In the genomic region with DNA sequence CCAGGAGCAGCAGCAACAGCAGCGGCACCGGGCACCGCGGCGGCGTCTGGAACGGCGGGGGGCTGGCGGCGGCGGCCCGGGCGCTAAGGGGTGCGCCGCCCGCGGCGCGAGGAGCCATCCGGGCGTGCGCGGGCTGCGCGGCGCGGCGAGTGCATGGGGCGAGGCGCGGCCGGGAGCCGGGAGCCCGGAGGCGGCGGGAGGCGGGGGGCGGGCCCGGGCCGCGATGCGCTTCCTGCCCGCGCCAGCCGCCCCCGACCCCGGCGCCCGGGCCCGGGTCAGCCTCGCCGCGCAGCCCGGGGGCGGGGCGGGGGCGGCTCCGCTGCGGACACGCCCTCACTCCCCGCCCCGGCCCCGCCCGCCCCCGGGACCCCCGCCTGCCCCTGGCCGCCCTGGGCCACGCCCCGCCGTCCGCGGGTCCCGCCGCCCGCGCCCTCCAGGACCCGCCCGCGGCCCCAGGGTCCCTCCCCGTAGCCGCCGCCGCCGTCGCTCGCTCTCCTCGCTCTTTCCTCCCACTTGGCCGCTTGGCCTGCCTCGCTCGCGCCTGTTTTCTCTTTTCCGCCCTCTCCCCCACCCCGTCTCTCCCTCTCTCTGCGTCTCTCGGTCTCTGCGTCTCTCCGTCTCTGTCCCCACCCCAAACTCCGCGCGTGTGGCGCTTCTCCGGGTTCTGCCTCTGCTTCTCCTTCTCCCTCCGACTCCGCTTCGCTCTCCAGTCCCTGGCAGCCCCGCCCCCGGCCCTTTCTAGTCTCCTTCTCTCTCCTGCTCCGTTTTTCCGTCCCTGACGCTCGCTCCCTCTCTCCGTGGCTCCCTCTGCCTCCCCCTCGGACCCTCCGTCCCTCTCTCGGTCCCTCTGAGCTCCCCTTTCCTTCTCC, we compare ENCODE assay signal across 1 cellular context.
TF ChIP-seq lines count a peak whose summit lies in the region.

A gene with protein sequence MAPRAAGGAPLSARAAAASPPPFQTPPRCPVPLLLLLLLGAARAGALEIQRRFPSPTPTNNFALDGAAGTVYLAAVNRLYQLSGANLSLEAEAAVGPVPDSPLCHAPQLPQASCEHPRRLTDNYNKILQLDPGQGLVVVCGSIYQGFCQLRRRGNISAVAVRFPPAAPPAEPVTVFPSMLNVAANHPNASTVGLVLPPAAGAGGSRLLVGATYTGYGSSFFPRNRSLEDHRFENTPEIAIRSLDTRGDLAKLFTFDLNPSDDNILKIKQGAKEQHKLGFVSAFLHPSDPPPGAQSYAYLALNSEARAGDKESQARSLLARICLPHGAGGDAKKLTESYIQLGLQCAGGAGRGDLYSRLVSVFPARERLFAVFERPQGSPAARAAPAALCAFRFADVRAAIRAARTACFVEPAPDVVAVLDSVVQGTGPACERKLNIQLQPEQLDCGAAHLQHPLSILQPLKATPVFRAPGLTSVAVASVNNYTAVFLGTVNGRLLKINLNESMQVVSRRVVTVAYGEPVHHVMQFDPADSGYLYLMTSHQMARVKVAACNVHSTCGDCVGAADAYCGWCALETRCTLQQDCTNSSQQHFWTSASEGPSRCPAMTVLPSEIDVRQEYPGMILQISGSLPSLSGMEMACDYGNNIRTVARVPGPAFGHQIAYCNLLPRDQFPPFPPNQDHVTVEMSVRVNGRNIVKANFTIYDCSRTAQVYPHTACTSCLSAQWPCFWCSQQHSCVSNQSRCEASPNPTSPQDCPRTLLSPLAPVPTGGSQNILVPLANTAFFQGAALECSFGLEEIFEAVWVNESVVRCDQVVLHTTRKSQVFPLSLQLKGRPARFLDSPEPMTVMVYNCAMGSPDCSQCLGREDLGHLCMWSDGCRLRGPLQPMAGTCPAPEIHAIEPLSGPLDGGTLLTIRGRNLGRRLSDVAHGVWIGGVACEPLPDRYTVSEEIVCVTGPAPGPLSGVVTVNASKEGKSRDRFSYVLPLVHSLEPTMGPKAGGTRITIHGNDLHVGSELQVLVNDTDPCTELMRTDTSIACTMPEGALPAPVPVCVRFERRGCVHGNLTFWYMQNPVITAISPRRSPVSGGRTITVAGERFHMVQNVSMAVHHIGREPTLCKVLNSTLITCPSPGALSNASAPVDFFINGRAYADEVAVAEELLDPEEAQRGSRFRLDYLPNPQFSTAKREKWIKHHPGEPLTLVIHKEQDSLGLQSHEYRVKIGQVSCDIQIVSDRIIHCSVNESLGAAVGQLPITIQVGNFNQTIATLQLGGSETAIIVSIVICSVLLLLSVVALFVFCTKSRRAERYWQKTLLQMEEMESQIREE (N-terminal part only) (minus strand): TSS at position 155 of the 869 bp plus-strand sequence. CDS start 37 bp downstream, at position 118.

TF ChIP-seq in HEK293, 187 proteins besides CTCF, POLR2A, EP300 and RAD21 (continued from another document and continues in another):
- TF ChIP-seq ZNF23 (tag by site-specific recombination; IDR thresholded peaks at IDR 0.05; ENCODE audit: borderline replicate concordance) (no peak), ZNF473 (tag by site-specific recombination; IDR thresholded peaks at IDR 0.05) (no peak), ZBTB21 (tag by site-specific recombination; IDR thresholded peaks at IDR 0.05) (no peak), ZNF239 (tag by site-specific recombination; IDR thresholded peaks at IDR 0.05) (no peak), KLF7 (tag by site-specific recombination; IDR thresholded peaks at IDR 0.05; ENCODE audit: borderline replicate concordance) (peak; percentile 83), ZNF155 (tag by site-specific recombination; IDR thresholded peaks at IDR 0.05) (no peak), KLF10 (tag by site-specific recombination; IDR thresholded peaks at IDR 0.05) (peak; percentile 22; the same call in 1 of the 2 replicates), MZF1 (tag by site-specific recombination; IDR thresholded peaks at IDR 0.05; ENCODE audit: borderline replicate concordance) (no peak), ZNF175 (tag by site-specific recombination; IDR thresholded peaks at IDR 0.05) (no peak), ZBTB1 (tag by site-specific recombination; IDR thresholded peaks at IDR 0.05) (no peak), SP3 (tag by site-specific recombination; IDR thresholded peaks at IDR 0.05) (peak; percentile 77), ZNF610 (tag by site-specific recombination; IDR thresholded peaks at IDR 0.05; ENCODE audit: borderline replicate concordance) (no peak; the same call in 1 of the 2 replicates), ZNF654 (tag by site-specific recombination; IDR thresholded peaks at IDR 0.05; ENCODE audit: low read depth) (no peak), ZNF677 (tag by site-specific recombination; IDR thresholded peaks at IDR 0.05) (no peak), ZNF324 (tag by site-specific recombination; IDR thresholded peaks at IDR 0.05) (no peak), ZIC2 (tag by site-specific recombination; IDR thresholded peaks at IDR 0.05) (0 out of 2 replicates have a peak, but pooled peaks have one; percentile 10), ZNF335 (tag by site-specific recombination; conservative IDR thresholded peaks at IDR 0.05) (peak; percentile 97), ZFP69B (tag by site-specific recombination; IDR thresholded peaks at IDR 0.05) (peak; percentile 59; the same call in 1 of the 2 replicates), ZBTB48 (tag by site-specific recombination; IDR thresholded peaks at IDR 0.05) (peak; percentile 67), PRDM1 (tag by site-specific recombination; IDR thresholded peaks at IDR 0.05) (peak; percentile 46; the same call in 1 of the 2 replicates), ZNF366 (tag by site-specific recombination; conservative IDR thresholded peaks at IDR 0.05) (peak; percentile 87), SP2 (tag by site-specific recombination; IDR thresholded peaks at IDR 0.05) (peak; percentile 68), ZNF121 (tag by site-specific recombination; IDR thresholded peaks at IDR 0.05) (no peak), ZSCAN23 (tag by site-specific recombination; IDR thresholded peaks at IDR 0.05) (no peak), RBAK (tag by site-specific recombination; IDR thresholded peaks at IDR 0.05) (no peak), ZNF426 (tag by site-specific recombination; IDR thresholded peaks at IDR 0.05) (no peak), ZNF558 (tag by site-specific recombination; IDR thresholded peaks at IDR 0.05) (no peak), OVOL3 (tag by site-specific recombination; IDR thresholded peaks at IDR 0.05) (no peak), ZNF2 (tag by site-specific recombination; IDR thresholded peaks at IDR 0.05) (peak; percentile 26; the same call in 1 of the 2 replicates), SP7 (tag by site-specific recombination; IDR thresholded peaks at IDR 0.05) (peak; percentile 68; the same call in 1 of the 2 replicates)
- TF ChIP-seq, protein P1, sequence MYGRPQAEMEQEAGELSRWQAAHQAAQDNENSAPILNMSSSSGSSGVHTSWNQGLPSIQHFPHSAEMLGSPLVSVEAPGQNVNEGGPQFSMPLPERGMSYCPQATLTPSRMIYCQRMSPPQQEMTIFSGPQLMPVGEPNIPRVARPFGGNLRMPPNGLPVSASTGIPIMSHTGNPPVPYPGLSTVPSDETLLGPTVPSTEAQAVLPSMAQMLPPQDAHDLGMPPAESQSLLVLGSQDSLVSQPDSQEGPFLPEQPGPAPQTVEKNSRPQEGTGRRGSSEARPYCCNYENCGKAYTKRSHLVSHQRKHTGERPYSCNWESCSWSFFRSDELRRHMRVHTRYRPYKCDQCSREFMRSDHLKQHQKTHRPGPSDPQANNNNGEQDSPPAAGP (tag by site-specific recombination; IDR thresholded peaks at IDR 0.05), result peak; percentile 62; the same call in 1 of the 2 replicates
- TF ChIP-seq, protein P2, sequence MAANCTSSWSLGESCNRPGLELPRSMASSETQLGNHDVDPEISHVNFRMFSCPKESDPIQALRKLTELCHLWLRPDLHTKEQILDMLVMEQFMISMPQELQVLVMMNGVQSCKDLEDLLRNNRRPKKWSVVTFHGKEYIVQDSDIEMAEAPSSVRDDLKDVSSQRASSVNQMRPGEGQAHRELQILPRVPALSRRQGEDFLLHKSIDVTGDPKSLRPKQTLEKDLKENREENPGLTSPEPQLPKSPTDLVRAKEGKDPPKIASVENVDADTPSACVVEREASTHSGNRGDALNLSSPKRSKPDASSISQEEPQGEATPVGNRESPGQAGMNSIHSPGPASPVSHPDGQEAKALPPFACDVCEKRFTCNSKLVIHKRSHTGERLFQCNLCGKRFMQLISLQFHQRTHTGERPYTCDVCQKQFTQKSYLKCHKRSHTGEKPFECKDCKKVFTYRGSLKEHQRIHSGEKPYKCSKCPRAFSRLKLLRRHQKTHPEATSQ (tag by site-specific recombination; IDR thresholded peaks at IDR 0.05), result peak; percentile 54; the same call in 1 of the 2 replicates
- TF ChIP-seq, protein P3, sequence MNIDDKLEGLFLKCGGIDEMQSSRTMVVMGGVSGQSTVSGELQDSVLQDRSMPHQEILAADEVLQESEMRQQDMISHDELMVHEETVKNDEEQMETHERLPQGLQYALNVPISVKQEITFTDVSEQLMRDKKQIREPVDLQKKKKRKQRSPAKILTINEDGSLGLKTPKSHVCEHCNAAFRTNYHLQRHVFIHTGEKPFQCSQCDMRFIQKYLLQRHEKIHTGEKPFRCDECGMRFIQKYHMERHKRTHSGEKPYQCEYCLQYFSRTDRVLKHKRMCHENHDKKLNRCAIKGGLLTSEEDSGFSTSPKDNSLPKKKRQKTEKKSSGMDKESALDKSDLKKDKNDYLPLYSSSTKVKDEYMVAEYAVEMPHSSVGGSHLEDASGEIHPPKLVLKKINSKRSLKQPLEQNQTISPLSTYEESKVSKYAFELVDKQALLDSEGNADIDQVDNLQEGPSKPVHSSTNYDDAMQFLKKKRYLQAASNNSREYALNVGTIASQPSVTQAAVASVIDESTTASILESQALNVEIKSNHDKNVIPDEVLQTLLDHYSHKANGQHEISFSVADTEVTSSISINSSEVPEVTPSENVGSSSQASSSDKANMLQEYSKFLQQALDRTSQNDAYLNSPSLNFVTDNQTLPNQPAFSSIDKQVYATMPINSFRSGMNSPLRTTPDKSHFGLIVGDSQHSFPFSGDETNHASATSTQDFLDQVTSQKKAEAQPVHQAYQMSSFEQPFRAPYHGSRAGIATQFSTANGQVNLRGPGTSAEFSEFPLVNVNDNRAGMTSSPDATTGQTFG (tag by site-specific recombination; IDR thresholded peaks at IDR 0.05; ENCODE audit: borderline replicate concordance), result no peak
- TF ChIP-seq, protein P4, sequence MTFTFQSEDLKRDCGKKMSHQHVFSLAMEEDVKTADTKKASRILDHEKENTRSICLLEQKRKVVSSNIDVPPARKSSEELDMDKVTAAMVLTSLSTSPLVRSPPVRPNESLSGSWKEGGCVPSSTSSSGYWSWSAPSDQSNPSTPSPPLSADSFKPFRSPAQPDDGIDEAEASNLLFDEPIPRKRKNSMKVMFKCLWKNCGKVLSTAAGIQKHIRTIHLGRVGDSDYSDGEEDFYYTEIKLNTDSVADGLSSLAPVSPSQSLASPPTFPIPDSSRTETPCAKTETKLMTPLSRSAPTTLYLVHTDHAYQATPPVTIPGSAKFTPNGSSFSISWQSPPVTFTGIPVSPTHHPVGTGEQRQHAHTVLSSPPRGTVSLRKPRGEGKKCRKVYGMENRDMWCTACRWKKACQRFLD (tag by site-specific recombination; IDR thresholded peaks at IDR 0.05), result no peak
- TF ChIP-seq, protein P5, sequence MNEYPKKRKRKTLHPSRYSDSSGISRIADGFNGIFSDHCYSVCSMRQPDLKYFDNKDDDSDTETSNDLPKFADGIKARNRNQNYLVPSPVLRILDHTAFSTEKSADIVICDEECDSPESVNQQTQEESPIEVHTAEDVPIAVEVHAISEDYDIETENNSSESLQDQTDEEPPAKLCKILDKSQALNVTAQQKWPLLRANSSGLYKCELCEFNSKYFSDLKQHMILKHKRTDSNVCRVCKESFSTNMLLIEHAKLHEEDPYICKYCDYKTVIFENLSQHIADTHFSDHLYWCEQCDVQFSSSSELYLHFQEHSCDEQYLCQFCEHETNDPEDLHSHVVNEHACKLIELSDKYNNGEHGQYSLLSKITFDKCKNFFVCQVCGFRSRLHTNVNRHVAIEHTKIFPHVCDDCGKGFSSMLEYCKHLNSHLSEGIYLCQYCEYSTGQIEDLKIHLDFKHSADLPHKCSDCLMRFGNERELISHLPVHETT (tag by site-specific recombination; IDR thresholded peaks at IDR 0.05), result 0 out of 2 replicates have a peak, but pooled peaks have one; percentile 59
- TF ChIP-seq, protein P6, sequence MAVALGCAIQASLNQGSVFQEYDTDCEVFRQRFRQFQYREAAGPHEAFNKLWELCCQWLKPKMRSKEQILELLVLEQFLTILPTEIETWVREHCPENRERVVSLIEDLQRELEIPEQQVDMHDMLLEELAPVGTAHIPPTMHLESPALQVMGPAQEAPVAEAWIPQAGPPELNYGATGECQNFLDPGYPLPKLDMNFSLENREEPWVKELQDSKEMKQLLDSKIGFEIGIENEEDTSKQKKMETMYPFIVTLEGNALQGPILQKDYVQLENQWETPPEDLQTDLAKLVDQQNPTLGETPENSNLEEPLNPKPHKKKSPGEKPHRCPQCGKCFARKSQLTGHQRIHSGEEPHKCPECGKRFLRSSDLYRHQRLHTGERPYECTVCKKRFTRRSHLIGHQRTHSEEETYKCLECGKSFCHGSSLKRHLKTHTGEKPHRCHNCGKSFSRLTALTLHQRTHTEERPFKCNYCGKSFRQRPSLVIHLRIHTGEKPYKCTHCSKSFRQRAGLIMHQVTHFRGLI (tag by site-specific recombination; IDR thresholded peaks at IDR 0.05), result no peak
- TF ChIP-seq, protein P7, sequence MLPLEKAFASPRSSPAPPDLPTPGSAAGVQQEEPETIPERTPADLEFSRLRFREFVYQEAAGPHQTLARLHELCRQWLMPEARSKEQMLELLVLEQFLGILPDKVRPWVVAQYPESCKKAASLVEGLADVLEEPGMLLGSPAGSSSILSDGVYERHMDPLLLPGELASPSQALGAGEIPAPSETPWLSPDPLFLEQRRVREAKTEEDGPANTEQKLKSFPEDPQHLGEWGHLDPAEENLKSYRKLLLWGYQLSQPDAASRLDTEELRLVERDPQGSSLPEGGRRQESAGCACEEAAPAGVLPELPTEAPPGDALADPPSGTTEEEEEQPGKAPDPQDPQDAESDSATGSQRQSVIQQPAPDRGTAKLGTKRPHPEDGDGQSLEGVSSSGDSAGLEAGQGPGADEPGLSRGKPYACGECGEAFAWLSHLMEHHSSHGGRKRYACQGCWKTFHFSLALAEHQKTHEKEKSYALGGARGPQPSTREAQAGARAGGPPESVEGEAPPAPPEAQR (tag by site-specific recombination; IDR thresholded peaks at IDR 0.05), result no peak
- TF ChIP-seq, protein P8, sequence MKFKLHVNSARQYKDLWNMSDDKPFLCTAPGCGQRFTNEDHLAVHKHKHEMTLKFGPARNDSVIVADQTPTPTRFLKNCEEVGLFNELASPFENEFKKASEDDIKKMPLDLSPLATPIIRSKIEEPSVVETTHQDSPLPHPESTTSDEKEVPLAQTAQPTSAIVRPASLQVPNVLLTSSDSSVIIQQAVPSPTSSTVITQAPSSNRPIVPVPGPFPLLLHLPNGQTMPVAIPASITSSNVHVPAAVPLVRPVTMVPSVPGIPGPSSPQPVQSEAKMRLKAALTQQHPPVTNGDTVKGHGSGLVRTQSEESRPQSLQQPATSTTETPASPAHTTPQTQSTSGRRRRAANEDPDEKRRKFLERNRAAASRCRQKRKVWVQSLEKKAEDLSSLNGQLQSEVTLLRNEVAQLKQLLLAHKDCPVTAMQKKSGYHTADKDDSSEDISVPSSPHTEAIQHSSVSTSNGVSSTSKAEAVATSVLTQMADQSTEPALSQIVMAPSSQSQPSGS (tag by site-specific recombination; IDR thresholded peaks at IDR 0.05; ENCODE audit: low read depth), result no peak
- TF ChIP-seq, protein P9, sequence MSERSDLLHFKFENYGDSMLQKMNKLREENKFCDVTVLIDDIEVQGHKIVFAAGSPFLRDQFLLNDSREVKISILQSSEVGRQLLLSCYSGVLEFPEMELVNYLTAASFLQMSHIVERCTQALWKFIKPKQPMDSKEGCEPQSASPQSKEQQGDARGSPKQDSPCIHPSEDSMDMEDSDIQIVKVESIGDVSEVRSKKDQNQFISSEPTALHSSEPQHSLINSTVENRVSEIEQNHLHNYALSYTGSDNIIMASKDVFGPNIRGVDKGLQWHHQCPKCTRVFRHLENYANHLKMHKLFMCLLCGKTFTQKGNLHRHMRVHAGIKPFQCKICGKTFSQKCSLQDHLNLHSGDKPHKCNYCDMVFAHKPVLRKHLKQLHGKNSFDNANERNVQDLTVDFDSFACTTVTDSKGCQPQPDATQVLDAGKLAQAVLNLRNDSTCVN (tag by site-specific recombination; optimal IDR thresholded peaks at IDR 0.05), result peak; percentile 59
